ENCODE assay signal across 7 cellular contexts in genomic region chr2:170291474-170291873, GRCh38.
"Had no signal": no experiment of that assay in that cellular context is flagged by ENCODE, and none has a peak within 500 bp of the region (broad histone marks: within the 10 kb centered on the region; RNA-seq: fewer than 3 reads in every experiment).

No MANE protein-coding gene starts in this region.

- H3K4me2 ChIP-seq: KMS-11 had no signal

- FAIRE-seq: HepG2, HTR-8/SVneo had no signal

- DNase-seq: IMR-90, KBM-7, KG1 had no signal

- H3K27ac ChIP-seq: HL-60, KMS-11 had no signal

- ATAC-seq: HepG2 had no signal

- H3K9ac ChIP-seq: KMS-11 had no signal
